ENCODE assay signal across 15 cellular contexts in the genomic region with DNA sequence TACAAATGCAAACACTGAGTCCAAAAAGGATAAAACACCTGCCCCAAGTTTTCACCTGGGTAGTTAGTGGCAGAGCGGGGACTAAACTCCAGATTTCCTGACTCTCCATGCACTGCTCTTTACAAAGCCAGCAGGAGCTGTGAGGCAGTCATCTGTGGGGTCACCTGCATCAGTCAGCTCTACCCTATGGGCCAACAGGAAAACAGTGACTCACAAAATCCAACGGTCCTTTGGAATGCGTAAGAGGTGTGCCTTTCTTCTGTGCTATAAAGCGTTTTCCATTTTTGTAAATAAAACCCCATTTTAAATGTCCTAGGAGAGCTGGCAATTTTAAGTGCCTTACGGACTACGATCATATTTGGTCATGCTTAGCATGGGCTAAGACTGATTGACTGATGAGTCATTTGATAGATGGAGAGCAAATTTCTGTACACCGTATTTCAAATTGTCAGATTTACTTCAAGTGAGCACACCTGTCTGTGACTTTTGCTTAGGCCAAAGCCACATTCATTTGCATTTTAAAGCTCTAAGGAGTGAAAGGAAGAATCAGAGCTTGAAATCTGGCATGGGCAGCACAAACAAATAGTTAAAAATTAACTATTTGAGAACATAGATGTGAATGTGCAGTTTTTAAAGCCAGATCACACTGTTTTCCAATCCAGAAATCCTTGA. TPM values are rescaled to one million over a fixed set of nuclear protein-coding genes. Genes with fewer than 3 reads are reported as not detected.
DNase-seq lines count a peak whose midpoint lies in the region; ATAC-seq and TF ChIP-seq lines count a peak whose summit lies in the region.
"Had no signal": no experiment of that assay in that cellular context is flagged by ENCODE, and none has a peak within 500 bp of the region (broad histone marks: within the 10 kb centered on the region; RNA-seq: fewer than 3 reads in every experiment).

No MANE protein-coding gene starts in this region.

- TF ChIP-seq CTCF in kidney epithelial cell (IDR thresholded peaks at IDR 0.05; ENCODE audit: insufficient read depth, low read length, poor library complexity, severe bottlenecking), result no peak
- no peak for TF ChIP-seq CTCF in activated CD8-positive, alpha-beta T cell treated with anti-CD3 and anti-CD28 coated beads for 36 hours (IDR thresholded peaks at IDR 0.05)

- H3K27me3 ChIP-seq in H7 (ENCODE audit: control insufficient read depth, insufficient read depth, low read length), result peaks cover 8% of the 10 kb centered on the region
- peaks cover 40% of the 10 kb centered on the region for H3K27me3 ChIP-seq in HUES48 (ENCODE audit: control insufficient read depth, insufficient read depth, low read length)
- no peaks in the 10 kb centered on the region for H3K27me3 ChIP-seq in kidney epithelial cell (ENCODE audit: control insufficient read depth, insufficient read depth, low read length)
- H3K27me3 ChIP-seq: SJSA1 had no signal

- POLR2A ChIA-PET in naive thymus-derived CD8-positive, alpha-beta T cell (lab: Charles Lee), result no interaction called here
- POLR2A ChIA-PET in activated CD8-positive, alpha-beta T cell treated with anti-CD3 and anti-CD28 coated beads for 36 hours (lab: Charles Lee), result interaction anchor here (0.6 kb wide), 1 partner anchor 65 kb away, joined by 3 read pairs; no protein-coding TSS in a partner anchor

- no peak overlapping the region for H3K4me3 Mint-ChIP-seq in naive thymus-derived CD8-positive, alpha-beta T cell
- no peak overlapping the region for H3K4me3 Mint-ChIP-seq in activated CD8-positive, alpha-beta T cell treated with anti-CD3 and anti-CD28 coated beads for 36 hours

- no peaks in the 10 kb centered on the region for H3K9me3 ChIP-seq in HUES48 (ENCODE audit: control insufficient read depth, insufficient read depth, low read length)
- H3K9me3 ChIP-seq: BLaER1, SJSA1 had no signal

- intact Hi-C loops in activated CD8-positive, alpha-beta T cell treated with anti-CD3 and anti-CD28 coated beads for 36 hours (cut with micrococcal nuclease), result no loop called here

- H3K4me3 ChIP-seq in H7 (ENCODE audit: insufficient read depth, low read depth, low read length), result no peak overlapping the region
- no peak overlapping the region for H3K4me3 ChIP-seq in HUES48 (ENCODE audit: low read depth, low read length)
- no peak overlapping the region for H3K4me3 ChIP-seq in kidney epithelial cell (ENCODE audit: low read depth, low read length)
- H3K4me3 ChIP-seq: BLaER1, SJSA1 had no signal

- no peak overlapping the region for H3K27ac Mint-ChIP-seq in naive thymus-derived CD8-positive, alpha-beta T cell
- H3K27ac Mint-ChIP-seq in activated CD8-positive, alpha-beta T cell treated with anti-CD3 and anti-CD28 coated beads for 36 hours, result no peak overlapping the region

- H3K9ac ChIP-seq in HUES48 (ENCODE audit: low read depth, low read length), result no peak overlapping the region
- H3K9ac ChIP-seq: BLaER1 had no signal

- DNase-seq in H7 (peak; percentile 9), kidney epithelial cell (ENCODE audit: low read depth) (peak; percentile 67), NCI-H1092 (lab: John Stamatoyannopoulos, UW) (no peak), HPDE6-E6E7 (ENCODE audit: extremely low spot score) (no peak)
- DNase-seq in naive thymus-derived CD8-positive, alpha-beta T cell, result no peak
- DNase-seq in activated CD8-positive, alpha-beta T cell treated with anti-CD3 and anti-CD28 coated beads for 36 hours, result no peak
- DNase-seq: NCI-H146; retina; stimulated activated CD4-positive, alpha-beta T cell treated with anti-CD3 and anti-CD28 coated beads, Interleukin-4, amount 100 ng/mL, for 24 hours; stimulated activated naive CD8-positive, alpha-beta T cell treated with anti-CD3 and anti-CD28 coated beads, Interleukin-15, Interleukin-2, amounts not matched to agents 100 U/mL and 50 U/mL, for 24 hours had no signal

- ATAC-seq in GM18861 (IDR thresholded peaks at IDR 0.05; ENCODE audit: unreplicated experiment), result peak; percentile 80
- ATAC-seq in naive thymus-derived CD8-positive, alpha-beta T cell, result no peak
- ATAC-seq in activated CD8-positive, alpha-beta T cell treated with anti-CD3 and anti-CD28 coated beads for 36 hours, result no peak
- ATAC-seq: stimulated activated naive CD8-positive, alpha-beta T cell treated with anti-CD3 and anti-CD28 coated beads, Interleukin-15, Interleukin-2, amounts not matched to agents 100 U/mL and 50 U/mL, for 24 hours had no signal

- H3K27ac ChIP-seq in HUES48 (ENCODE audit: low read depth, low read length), result peak overlapping the region; percentile 49
- H3K27ac ChIP-seq: BLaER1, SJSA1 had no signal

- peaks cover 0 to 8% (median 0%) of the 10 kb centered on the region in 9 donors for H3K9me3 Mint-ChIP-seq in naive thymus-derived CD8-positive, alpha-beta T cell
- no peaks in the 10 kb centered on the region for H3K9me3 Mint-ChIP-seq in activated CD8-positive, alpha-beta T cell treated with anti-CD3 and anti-CD28 coated beads for 36 hours

- H3K36me3 ChIP-seq in H7 (replicated peaks; ENCODE audit: control insufficient read depth, insufficient read depth, low read length), result no peaks in the 10 kb centered on the region
- H3K36me3 ChIP-seq in HUES48 (ENCODE audit: control insufficient read depth, insufficient read depth, low read length), result no peaks in the 10 kb centered on the region
- H3K36me3 ChIP-seq in kidney epithelial cell (ENCODE audit: control insufficient read depth, insufficient read depth, low read length), result no peaks in the 10 kb centered on the region
- H3K36me3 ChIP-seq: BLaER1, SJSA1 had no signal

- peaks cover 11 to 19% (median 14%) of the 10 kb centered on the region in 4 donors for H3K4me1 Mint-ChIP-seq in naive thymus-derived CD8-positive, alpha-beta T cell
- H3K4me1 Mint-ChIP-seq in activated CD8-positive, alpha-beta T cell treated with anti-CD3 and anti-CD28 coated beads for 36 hours (ENCODE audit: low read depth), result peaks cover 15% of the 10 kb centered on the region

- peaks cover 35 to 84% (median 50%) of the 10 kb centered on the region in 5 donors for H3K27me3 Mint-ChIP-seq in naive thymus-derived CD8-positive, alpha-beta T cell
- peaks cover 36% of the 10 kb centered on the region for H3K27me3 Mint-ChIP-seq in activated CD8-positive, alpha-beta T cell treated with anti-CD3 and anti-CD28 coated beads for 36 hours

- H3K4me1 ChIP-seq in HUES48 (ENCODE audit: control insufficient read depth, insufficient read depth, low read length), result peaks cover 61% of the 10 kb centered on the region

- CTCF ChIA-PET in activated CD8-positive, alpha-beta T cell treated with anti-CD3 and anti-CD28 coated beads for 36 hours (lab: Charles Lee), result no interaction called here

- H3K36me3 Mint-ChIP-seq in naive thymus-derived CD8-positive, alpha-beta T cell, result peaks cover 0 to 4% (median 0%) of the 10 kb centered on the region in 3 donors
- peaks cover 2% of the 10 kb centered on the region for H3K36me3 Mint-ChIP-seq in activated CD8-positive, alpha-beta T cell treated with anti-CD3 and anti-CD28 coated beads for 36 hours (ENCODE audit: low read depth)

RNA-seq across cellular contexts. Expression of a gene that starts 4.4 kb away (rescaled TPM):
- 0.59 and 1.2 TPM in 2 replicates for total RNA-seq in H7 (2014; rRNA removed; shearing (Covaris generic))
- 24.4 TPM in 2 replicates for total RNA-seq in kidney epithelial cell
- under 1 TPM in 1 of 2 experiments, not detected in 1; 0.21 TPM for total RNA-seq in naive thymus-derived CD8-positive, alpha-beta T cell
- not detected for polyA plus RNA-seq in naive thymus-derived CD8-positive, alpha-beta T cell
- total RNA-seq in activated CD8-positive, alpha-beta T cell treated with anti-CD3 and anti-CD28 coated beads for 36 hours, result not detected
- total RNA-seq: G401 had no signal

Comparison
In these comparisons a context has a peak if more than half of its experiments do, and no peak if none do; other contexts are left out.
1. DNase-seq: peak in H7 (single experiment) and kidney epithelial cell (single experiment); none in NCI-H1092 (single experiment), naive thymus-derived CD8-positive, alpha-beta T cell (0 of 10), activated CD8-positive, alpha-beta T cell treated with anti-CD3 and anti-CD28 coated beads for 36 hours (single experiment) and HPDE6-E6E7 (single experiment).
2. RNA of a gene that starts 4.4 kb away (total RNA-seq): 24.4 TPM in kidney epithelial cell; 0.59 to 1.2 TPM in H7, 0.21 TPM in naive thymus-derived CD8-positive, alpha-beta T cell and not detected in activated CD8-positive, alpha-beta T cell treated with anti-CD3 and anti-CD28 coated beads for 36 hours; every median in the first group is over 10 times any median in the second.